In the genomic region with DNA sequence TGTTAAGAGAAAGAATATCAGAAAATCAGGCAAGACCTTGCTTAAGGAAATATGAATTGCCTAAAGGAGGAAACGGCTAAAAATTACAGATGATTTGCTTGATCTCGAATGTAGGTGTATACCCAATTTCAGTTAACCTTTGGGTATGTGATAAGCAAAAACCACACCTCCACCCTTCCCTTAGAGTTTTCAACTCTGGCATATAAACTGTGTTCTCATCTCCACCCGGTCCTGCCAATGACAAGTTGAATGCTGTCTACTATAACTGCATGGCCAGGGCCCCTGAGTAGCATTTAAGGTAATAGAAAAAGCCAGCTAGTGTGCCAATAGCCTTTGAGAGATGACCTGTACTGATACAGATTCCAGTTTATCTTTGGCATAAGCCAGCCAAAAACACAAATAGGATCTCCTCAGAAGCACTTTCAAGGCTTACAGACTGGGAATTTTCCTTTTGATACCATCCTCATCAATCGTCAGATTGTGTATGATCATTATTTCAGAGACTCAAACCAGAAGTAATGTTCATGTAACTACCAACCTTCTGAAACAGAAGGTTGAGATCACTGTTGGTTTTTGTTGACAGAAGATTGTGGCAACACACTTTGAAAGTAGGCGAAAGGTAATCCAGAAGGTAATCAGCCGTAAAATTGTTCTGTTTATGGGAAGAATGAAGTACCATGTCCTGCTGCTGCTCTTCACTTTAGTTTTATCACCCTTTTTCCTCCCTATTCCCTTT, we compare ENCODE assay signal across 1 cellular context.
A peak's percentile ranks its signal among the peaks of the same experiment; 100 is the strongest.
TF ChIP-seq lines count a peak whose summit lies in the region.

No MANE protein-coding gene starts in this region.

TF ChIP-seq in HepG2, 621 proteins besides CTCF, POLR2A, EP300 and RAD21 (continued from another document):
- TF ChIP-seq KMT2A (CRISPR knock-in tag; IDR thresholded peaks at IDR 0.05) (no peak), KDM4B (CRISPR knock-in tag; IDR thresholded peaks at IDR 0.05) (0 out of 2 replicates have a peak, but pooled peaks have one; percentile 42), PPARG (CRISPR knock-in tag; conservative IDR thresholded peaks at IDR 0.05) (peak; percentile 97), ARID2 (CRISPR knock-in tag; IDR thresholded peaks at IDR 0.05; ENCODE audit: borderline replicate concordance) (0 out of 2 replicates have a peak, but pooled peaks have one; percentile 28), MEF2D (CRISPR knock-in tag; IDR thresholded peaks at IDR 0.05) (no peak), MIXL1 (CRISPR knock-in tag; IDR thresholded peaks at IDR 0.05) (no peak), FOXA3 (CRISPR knock-in tag; IDR thresholded peaks at IDR 0.05) (peak; percentile 68; the same call in 1 of the 2 replicates), GFI1 (CRISPR knock-in tag; IDR thresholded peaks at IDR 0.05; ENCODE audit: borderline replicate concordance) (no peak)
- TF ChIP-seq, protein P1, sequence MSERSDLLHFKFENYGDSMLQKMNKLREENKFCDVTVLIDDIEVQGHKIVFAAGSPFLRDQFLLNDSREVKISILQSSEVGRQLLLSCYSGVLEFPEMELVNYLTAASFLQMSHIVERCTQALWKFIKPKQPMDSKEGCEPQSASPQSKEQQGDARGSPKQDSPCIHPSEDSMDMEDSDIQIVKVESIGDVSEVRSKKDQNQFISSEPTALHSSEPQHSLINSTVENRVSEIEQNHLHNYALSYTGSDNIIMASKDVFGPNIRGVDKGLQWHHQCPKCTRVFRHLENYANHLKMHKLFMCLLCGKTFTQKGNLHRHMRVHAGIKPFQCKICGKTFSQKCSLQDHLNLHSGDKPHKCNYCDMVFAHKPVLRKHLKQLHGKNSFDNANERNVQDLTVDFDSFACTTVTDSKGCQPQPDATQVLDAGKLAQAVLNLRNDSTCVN (CRISPR knock-in tag; IDR thresholded peaks at IDR 0.05; ENCODE audit: borderline replicate concordance): no peak
- TF ChIP-seq, protein P2, sequence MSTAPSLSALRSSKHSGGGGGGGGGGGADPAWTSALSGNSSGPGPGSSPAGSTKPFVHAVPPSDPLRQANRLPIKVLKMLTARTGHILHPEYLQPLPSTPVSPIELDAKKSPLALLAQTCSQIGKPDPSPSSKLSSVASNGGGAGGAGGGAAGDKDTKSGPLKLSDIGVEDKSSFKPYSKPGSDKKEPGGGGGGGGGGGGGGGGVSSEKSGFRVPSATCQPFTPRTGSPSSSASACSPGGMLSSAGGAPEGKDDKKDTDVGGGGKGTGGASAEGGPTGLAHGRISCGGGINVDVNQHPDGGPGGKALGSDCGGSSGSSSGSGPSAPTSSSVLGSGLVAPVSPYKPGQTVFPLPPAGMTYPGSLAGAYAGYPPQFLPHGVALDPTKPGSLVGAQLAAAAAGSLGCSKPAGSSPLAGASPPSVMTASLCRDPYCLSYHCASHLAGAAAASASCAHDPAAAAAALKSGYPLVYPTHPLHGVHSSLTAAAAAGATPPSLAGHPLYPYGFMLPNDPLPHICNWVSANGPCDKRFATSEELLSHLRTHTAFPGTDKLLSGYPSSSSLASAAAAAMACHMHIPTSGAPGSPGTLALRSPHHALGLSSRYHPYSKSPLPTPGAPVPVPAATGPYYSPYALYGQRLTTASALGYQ (CRISPR knock-in tag; IDR thresholded peaks at IDR 0.05): no peak
